In genomic region chr4:114161809-114162208, GRCh38 we compare ENCODE assay signal across 25 cellular contexts.
"Had no signal": no experiment of that assay in that cellular context is flagged by ENCODE, and none has a peak within 500 bp of the region (broad histone marks: within the 10 kb centered on the region; RNA-seq: fewer than 3 reads in every experiment).

No MANE protein-coding gene starts in this region.

- H3K9me3 ChIP-seq: body of pancreas, colonic mucosa, esophagus squamous epithelium, prostate gland, tibial artery had no signal

- DNase-seq: activated CD4-positive, alpha-beta T cell treated with anti-CD3 and anti-CD28 coated beads for 48 hours; activated CD8-positive, alpha-beta memory T cell treated with anti-CD3 and anti-CD28 coated beads, Interleukin-2, amount 50 U/mL, for 48 hours; activated gamma-delta T cell treated with Interleukin-2 at 50 U/mL for 16 hours; activated T-cell treated with anti-CD3 and anti-CD28 coated beads, Interleukin-2, amount 50 U/mL, for 72 hours; amniotic stem cell; body of pancreas; central memory CD4-positive, alpha-beta T cell; colonic mucosa; esophagus squamous epithelium; glutamatergic neuron; hypothalamus; kidney glomerular epithelial cell; left ventricle myocardium superior; mesenchymal stem cell; natural killer cell; nucleus accumbens; right cardiac atrium; stimulated activated CD4-positive, alpha-beta T cell treated with anti-CD3 and anti-CD28 coated beads, Interleukin-15, amount 100 ng/mL, for 24 hours; stimulated activated CD4-positive, alpha-beta T cell treated with anti-CD3 and anti-CD28 coated beads, Interleukin-4, amount 100 ng/mL, for 1 hour; stimulated activated naive CD4-positive, alpha-beta T cell; tibial artery had no signal

- H3K27ac ChIP-seq: body of pancreas, colonic mucosa, esophagus squamous epithelium, prostate gland, skin epidermis, tibial artery had no signal

- H3K36me3 ChIP-seq: colonic mucosa, esophagus squamous epithelium, prostate gland, tibial artery had no signal

- H3K36me3 Mint-ChIP-seq: activated naive CD8-positive, alpha-beta T cell; natural killer cell had no signal

- H3K27me3 Mint-ChIP-seq: activated naive CD8-positive, alpha-beta T cell had no signal

- H3K27ac Mint-ChIP-seq: activated naive CD8-positive, alpha-beta T cell; activated T-cell treated with anti-CD3 and anti-CD28 coated beads, Interleukin-2, amount 50 U/mL, for 72 hours; natural killer cell had no signal

- H3K4me3 Mint-ChIP-seq: activated naive CD8-positive, alpha-beta T cell; activated T-cell treated with anti-CD3 and anti-CD28 coated beads, Interleukin-2, amount 50 U/mL, for 72 hours; natural killer cell had no signal

- H3K4me3 ChIP-seq: body of pancreas, colonic mucosa, esophagus squamous epithelium, prostate gland, skin epidermis, tibial artery had no signal

- H3K27me3 ChIP-seq: body of pancreas, colonic mucosa, esophagus squamous epithelium, tibial artery had no signal

- H3K9me3 Mint-ChIP-seq: activated T-cell treated with anti-CD3 and anti-CD28 coated beads, Interleukin-2, amount 50 U/mL, for 72 hours; natural killer cell had no signal

- H3K4me1 ChIP-seq: body of pancreas, colonic mucosa, esophagus squamous epithelium, prostate gland, tibial artery had no signal

- FAIRE-seq: endothelial cell of umbilical vein had no signal

- ATAC-seq: activated T-cell treated with anti-CD3 and anti-CD28 coated beads, Interleukin-2, amount 50 U/mL, for 72 hours; body of pancreas; left ventricle myocardium superior; natural killer cell; right cardiac atrium had no signal

- H3K4me1 Mint-ChIP-seq: natural killer cell had no signal
